1 cellular context compared by ENCODE assay signal in the genomic region with DNA sequence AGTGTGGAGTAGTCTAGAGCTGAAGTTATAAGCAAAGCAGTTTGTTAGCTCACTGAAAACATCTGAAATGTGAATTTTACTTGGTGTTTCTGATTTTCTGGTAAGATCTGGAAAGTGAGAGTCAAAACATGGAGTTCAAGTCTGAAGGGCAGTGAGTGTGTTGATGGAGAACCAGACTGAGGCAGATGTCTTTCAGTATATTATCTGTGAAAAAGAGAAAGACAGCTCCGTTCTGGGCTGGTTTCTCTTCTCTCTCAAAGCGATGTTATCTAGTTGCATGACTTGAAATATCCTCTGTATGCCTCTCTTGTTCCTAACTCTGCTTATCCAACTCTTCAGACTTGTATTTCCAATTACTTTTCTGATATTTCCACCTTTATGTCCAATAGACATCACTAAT.
TF ChIP-seq lines count a peak whose summit lies in the region.

No MANE protein-coding gene starts in this region.

TF ChIP-seq in GM12878, 131 proteins besides CTCF, POLR2A, EP300 and RAD21:
- TF ChIP-seq, protein P1, sequence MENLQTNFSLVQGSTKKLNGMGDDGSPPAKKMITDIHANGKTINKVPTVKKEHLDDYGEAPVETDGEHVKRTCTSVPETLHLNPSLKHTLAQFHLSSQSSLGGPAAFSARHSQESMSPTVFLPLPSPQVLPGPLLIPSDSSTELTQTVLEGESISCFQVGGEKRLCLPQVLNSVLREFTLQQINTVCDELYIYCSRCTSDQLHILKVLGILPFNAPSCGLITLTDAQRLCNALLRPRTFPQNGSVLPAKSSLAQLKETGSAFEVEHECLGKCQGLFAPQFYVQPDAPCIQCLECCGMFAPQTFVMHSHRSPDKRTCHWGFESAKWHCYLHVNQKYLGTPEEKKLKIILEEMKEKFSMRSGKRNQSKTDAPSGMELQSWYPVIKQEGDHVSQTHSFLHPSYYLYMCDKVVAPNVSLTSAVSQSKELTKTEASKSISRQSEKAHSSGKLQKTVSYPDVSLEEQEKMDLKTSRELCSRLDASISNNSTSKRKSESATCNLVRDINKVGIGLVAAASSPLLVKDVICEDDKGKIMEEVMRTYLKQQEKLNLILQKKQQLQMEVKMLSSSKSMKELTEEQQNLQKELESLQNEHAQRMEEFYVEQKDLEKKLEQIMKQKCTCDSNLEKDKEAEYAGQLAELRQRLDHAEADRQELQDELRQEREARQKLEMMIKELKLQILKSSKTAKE (IDR thresholded peaks at IDR 0.05; ENCODE audit: low read depth, poor library complexity, severe bottlenecking), result peak; percentile 13
- TF ChIP-seq, protein P2, sequence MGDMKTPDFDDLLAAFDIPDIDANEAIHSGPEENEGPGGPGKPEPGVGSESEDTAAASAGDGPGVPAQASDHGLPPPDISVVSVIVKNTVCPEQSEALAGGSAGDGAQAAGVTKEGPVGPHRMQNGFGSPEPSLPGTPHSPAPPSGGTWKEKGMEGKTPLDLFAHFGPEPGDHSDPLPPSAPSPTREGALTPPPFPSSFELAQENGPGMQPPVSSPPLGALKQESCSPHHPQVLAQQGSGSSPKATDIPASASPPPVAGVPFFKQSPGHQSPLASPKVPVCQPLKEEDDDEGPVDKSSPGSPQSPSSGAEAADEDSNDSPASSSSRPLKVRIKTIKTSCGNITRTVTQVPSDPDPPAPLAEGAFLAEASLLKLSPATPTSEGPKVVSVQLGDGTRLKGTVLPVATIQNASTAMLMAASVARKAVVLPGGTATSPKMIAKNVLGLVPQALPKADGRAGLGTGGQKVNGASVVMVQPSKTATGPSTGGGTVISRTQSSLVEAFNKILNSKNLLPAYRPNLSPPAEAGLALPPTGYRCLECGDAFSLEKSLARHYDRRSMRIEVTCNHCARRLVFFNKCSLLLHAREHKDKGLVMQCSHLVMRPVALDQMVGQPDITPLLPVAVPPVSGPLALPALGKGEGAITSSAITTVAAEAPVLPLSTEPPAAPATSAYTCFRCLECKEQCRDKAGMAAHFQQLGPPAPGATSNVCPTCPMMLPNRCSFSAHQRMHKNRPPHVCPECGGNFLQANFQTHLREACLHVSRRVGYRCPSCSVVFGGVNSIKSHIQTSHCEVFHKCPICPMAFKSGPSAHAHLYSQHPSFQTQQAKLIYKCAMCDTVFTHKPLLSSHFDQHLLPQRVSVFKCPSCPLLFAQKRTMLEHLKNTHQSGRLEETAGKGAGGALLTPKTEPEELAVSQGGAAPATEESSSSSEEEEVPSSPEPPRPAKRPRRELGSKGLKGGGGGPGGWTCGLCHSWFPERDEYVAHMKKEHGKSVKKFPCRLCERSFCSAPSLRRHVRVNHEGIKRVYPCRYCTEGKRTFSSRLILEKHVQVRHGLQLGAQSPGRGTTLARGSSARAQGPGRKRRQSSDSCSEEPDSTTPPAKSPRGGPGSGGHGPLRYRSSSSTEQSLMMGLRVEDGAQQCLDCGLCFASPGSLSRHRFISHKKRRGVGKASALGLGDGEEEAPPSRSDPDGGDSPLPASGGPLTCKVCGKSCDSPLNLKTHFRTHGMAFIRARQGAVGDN (IDR thresholded peaks at IDR 0.05), result peak; percentile 30; the same call in 1 of the 2 replicates
- TF ChIP-seq NR2C2 (IDR thresholded peaks at IDR 0.05; ENCODE audit: borderline replicate concordance, control insufficient read depth, insufficient read length, low read depth), result no peak
